ENCODE assay signal across 1 cellular context in genomic region chr11:65180877-65181568, GRCh38.
A peak's percentile ranks its signal among the peaks of the same experiment; 100 is the strongest.
TF ChIP-seq lines count a peak whose summit lies in the region.

No MANE protein-coding gene starts in this region.

TF ChIP-seq in HepG2, 621 proteins besides CTCF, POLR2A, EP300 and RAD21 (continued from another document and continues in another):
- TF ChIP-seq RXRB (CRISPR knock-in tag; IDR thresholded peaks at IDR 0.05; ENCODE audit: borderline replicate concordance) (peak; percentile 41; the same call in 1 of the 2 replicates), ZNF879 (CRISPR knock-in tag; IDR thresholded peaks at IDR 0.05) (no peak), HNRNPH1 (optimal IDR thresholded peaks at IDR 0.05; ENCODE audit: low read depth, low read length) (no peak), MYPOP (CRISPR knock-in tag; IDR thresholded peaks at IDR 0.05) (peak; percentile 47; the same call in 1 of the 2 replicates), ZNF570 (CRISPR knock-in tag; IDR thresholded peaks at IDR 0.05; ENCODE audit: borderline replicate concordance) (no peak), ADNP (CRISPR knock-in tag; IDR thresholded peaks at IDR 0.05) (no peak), EZH2 (conservative IDR thresholded peaks at IDR 0.05; ENCODE audit: low read depth, low read length) (no peak), SMAD9 (CRISPR knock-in tag; IDR thresholded peaks at IDR 0.05) (no peak), CREBL2 (CRISPR knock-in tag; IDR thresholded peaks at IDR 0.05; ENCODE audit: borderline replicate concordance) (0 out of 2 replicates have a peak, but pooled peaks have one; percentile 78), SRSF1 (optimal IDR thresholded peaks at IDR 0.05; ENCODE audit: low read depth, low read length) (no peak), SP2 (CRISPR knock-in tag; IDR thresholded peaks at IDR 0.05) (no peak), LCORL (IDR thresholded peaks at IDR 0.05) (no peak), LCORL (CRISPR knock-in tag; IDR thresholded peaks at IDR 0.05) (0 out of 2 replicates have a peak, but pooled peaks have one; percentile 55), ZNF484 (CRISPR knock-in tag; IDR thresholded peaks at IDR 0.05; ENCODE audit: borderline replicate concordance, low read depth) (no peak), RERE (CRISPR knock-in tag; IDR thresholded peaks at IDR 0.05; ENCODE audit: low read depth) (no peak), TRIM24 (CRISPR knock-in tag; IDR thresholded peaks at IDR 0.05) (no peak), WIZ (CRISPR knock-in tag; IDR thresholded peaks at IDR 0.05) (no peak), RORA (CRISPR knock-in tag; IDR thresholded peaks at IDR 0.05) (no peak), ZNF674 (CRISPR knock-in tag; IDR thresholded peaks at IDR 0.05; ENCODE audit: low read depth) (no peak), ZNF180 (CRISPR knock-in tag; IDR thresholded peaks at IDR 0.05; ENCODE audit: borderline replicate concordance, low read depth) (no peak), NR1H2 (CRISPR knock-in tag; IDR thresholded peaks at IDR 0.05; ENCODE audit: borderline replicate concordance, low read depth) (no peak), SMAD1 (CRISPR knock-in tag; IDR thresholded peaks at IDR 0.05; ENCODE audit: borderline replicate concordance, low read depth) (peak; percentile 81; the same call in 1 of the 2 replicates), ZNF10 (CRISPR knock-in tag; IDR thresholded peaks at IDR 0.05; ENCODE audit: borderline replicate concordance, low read depth) (no peak), ZMAT3 (CRISPR knock-in tag; conservative IDR thresholded peaks at IDR 0.05) (peak; percentile 75; the same call in 1 of the 2 replicates), FOXK1 (CRISPR knock-in tag; IDR thresholded peaks at IDR 0.05; ENCODE audit: borderline replicate concordance, low read depth) (no peak), POLR2AphosphoS2 (IDR thresholded peaks at IDR 0.05; ENCODE audit: low read depth, low read length) (no peak), POGK (CRISPR knock-in tag; conservative IDR thresholded peaks at IDR 0.05) (peak; percentile 38; the same call in 1 of the 2 replicates), ZSCAN12 (CRISPR knock-in tag; IDR thresholded peaks at IDR 0.05) (no peak), ZNF121 (CRISPR knock-in tag; IDR thresholded peaks at IDR 0.05) (peak; percentile 20; the same call in 1 of the 2 replicates), NCOA2 (CRISPR knock-in tag; IDR thresholded peaks at IDR 0.05) (no peak), NFRKB (IDR thresholded peaks at IDR 0.05) (no peak), ZNF34 (CRISPR knock-in tag; IDR thresholded peaks at IDR 0.05; ENCODE audit: borderline replicate concordance) (no peak), CSRNP2 (CRISPR knock-in tag; conservative IDR thresholded peaks at IDR 0.05; ENCODE audit: low read depth) (no peak), ZNF296 (CRISPR knock-in tag; conservative IDR thresholded peaks at IDR 0.05) (no peak), SKIL (CRISPR knock-in tag; IDR thresholded peaks at IDR 0.05; ENCODE audit: borderline replicate concordance) (no peak), DRAP1 (CRISPR knock-in tag; IDR thresholded peaks at IDR 0.05) (no peak), ZNF350 (CRISPR knock-in tag; IDR thresholded peaks at IDR 0.05; ENCODE audit: borderline replicate concordance, low read depth) (peak; percentile 78), POGZ (CRISPR knock-in tag; IDR thresholded peaks at IDR 0.05) (0 out of 2 replicates have a peak, but pooled peaks have one; percentile 25), MXI1 (IDR thresholded peaks at IDR 0.05; ENCODE audit: borderline replicate concordance, low read depth, low read length) (peak; percentile 11; the same call in 1 of the 3 replicates), ZNF781 (CRISPR knock-in tag; IDR thresholded peaks at IDR 0.05; ENCODE audit: borderline replicate concordance, not compliant biosample characterization) (no peak), ZNF646 (CRISPR knock-in tag; IDR thresholded peaks at IDR 0.05) (no peak)
